ENCODE assay signal across 1 cellular context in the genomic region with DNA sequence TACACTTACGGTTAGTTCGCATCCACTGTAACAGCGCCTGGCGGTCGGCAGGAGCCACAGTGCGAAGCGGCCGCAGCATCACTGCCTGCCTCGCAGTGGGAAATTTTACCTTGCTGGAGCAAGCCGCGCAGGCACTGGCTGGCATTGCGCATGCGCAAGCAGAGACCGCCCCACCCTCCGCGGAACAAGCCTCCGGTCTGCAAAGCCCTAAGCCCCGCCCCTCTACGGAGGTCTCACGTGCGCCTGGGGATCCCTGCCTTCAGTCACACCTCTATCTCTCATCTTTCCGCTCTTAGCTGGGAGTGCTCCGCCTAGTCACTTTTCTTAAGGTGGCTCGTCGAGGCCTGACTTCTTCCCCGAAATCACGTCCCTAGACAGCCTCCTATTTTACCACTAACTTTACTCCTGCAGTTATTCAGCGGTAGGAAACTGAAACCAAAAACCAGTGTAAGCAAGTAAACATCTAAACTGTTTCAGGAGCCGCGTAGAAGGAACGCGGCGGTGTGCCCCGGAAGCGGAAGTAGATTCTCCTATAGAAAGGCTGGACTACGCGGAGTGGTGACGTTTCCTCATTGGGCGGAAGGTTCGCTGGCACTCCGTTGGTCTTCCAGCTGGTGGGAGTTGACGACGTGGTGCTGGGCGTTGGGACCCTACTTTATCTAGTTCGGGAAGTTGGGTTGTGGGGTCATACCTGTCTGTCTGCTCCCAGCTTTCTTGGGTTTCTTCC.
TF ChIP-seq lines count a peak whose summit lies in the region.

Gene SRP54 (plus strand): TSS at position 572 of the 727 bp plus-strand sequence. CDS start 13,718 bp downstream, outside the sequence.

TF ChIP-seq in HepG2, 621 proteins besides CTCF, POLR2A, EP300 and RAD21 (continued from another document and continues in another):
- TF ChIP-seq, protein P1, sequence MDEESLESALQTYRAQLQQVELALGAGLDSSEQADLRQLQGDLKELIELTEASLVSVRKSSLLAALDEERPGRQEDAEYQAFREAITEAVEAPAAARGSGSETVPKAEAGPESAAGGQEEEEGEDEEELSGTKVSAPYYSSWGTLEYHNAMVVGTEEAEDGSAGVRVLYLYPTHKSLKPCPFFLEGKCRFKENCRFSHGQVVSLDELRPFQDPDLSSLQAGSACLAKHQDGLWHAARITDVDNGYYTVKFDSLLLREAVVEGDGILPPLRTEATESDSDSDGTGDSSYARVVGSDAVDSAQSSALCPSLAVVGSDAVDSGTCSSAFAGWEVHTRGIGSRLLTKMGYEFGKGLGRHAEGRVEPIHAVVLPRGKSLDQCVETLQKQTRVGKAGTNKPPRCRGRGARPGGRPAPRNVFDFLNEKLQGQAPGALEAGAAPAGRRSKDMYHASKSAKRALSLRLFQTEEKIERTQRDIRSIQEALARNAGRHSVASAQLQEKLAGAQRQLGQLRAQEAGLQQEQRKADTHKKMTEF (CRISPR knock-in tag; IDR thresholded peaks at IDR 0.05) = peak; percentile 100
- TF ChIP-seq ZNF670 (CRISPR knock-in tag; IDR thresholded peaks at IDR 0.05; ENCODE audit: borderline replicate concordance) (peak; percentile 99), ARNTL (CRISPR knock-in tag; IDR thresholded peaks at IDR 0.05) (peak; percentile 99), ZNF292 (CRISPR knock-in tag; IDR thresholded peaks at IDR 0.05; ENCODE audit: borderline replicate concordance, low read depth) (peak; percentile 100), ZBTB38 (CRISPR knock-in tag; IDR thresholded peaks at IDR 0.05) (peak; percentile 95), BRD4 (CRISPR knock-in tag; IDR thresholded peaks at IDR 0.05) (peak; percentile 98), ZNF18 (CRISPR knock-in tag; IDR thresholded peaks at IDR 0.05; ENCODE audit: insufficient replicate concordance) (peak; percentile 91), SMARCE1 (IDR thresholded peaks at IDR 0.05; ENCODE audit: borderline replicate concordance) (no peak), SMAD1 (CRISPR knock-in tag; IDR thresholded peaks at IDR 0.05; ENCODE audit: borderline replicate concordance, low read depth) (peak; percentile 90; the same call in 1 of the 2 replicates), ZKSCAN1 (IDR thresholded peaks at IDR 0.05; ENCODE audit: low read length) (peak; percentile 31; the same call in 1 of the 2 replicates), HMGA1 (CRISPR knock-in tag; conservative IDR thresholded peaks at IDR 0.05) (0 out of 2 replicates have a peak, but pooled peaks have one; percentile 93), ZNF335 (CRISPR knock-in tag; IDR thresholded peaks at IDR 0.05) (peak; percentile 97), ZNF256 (CRISPR knock-in tag; conservative IDR thresholded peaks at IDR 0.05) (no peak; the same call in 1 of the 2 replicates), ZNF674 (CRISPR knock-in tag; IDR thresholded peaks at IDR 0.05; ENCODE audit: low read depth) (peak; percentile 91; the same call in 1 of the 2 replicates), ZNF816 (CRISPR knock-in tag; IDR thresholded peaks at IDR 0.05; ENCODE audit: borderline replicate concordance) (peak; percentile 92), PITX1 (CRISPR knock-in tag; IDR thresholded peaks at IDR 0.05) (peak; percentile 93), ZNF780A (CRISPR knock-in tag; IDR thresholded peaks at IDR 0.05) (no peak), ZNF343 (CRISPR knock-in tag; IDR thresholded peaks at IDR 0.05) (peak; percentile 97), LCORL (IDR thresholded peaks at IDR 0.05) (no peak), LCORL (CRISPR knock-in tag; IDR thresholded peaks at IDR 0.05) (peak; percentile 99), ZNF572 (CRISPR knock-in tag; IDR thresholded peaks at IDR 0.05) (peak; percentile 86), ATM (IDR thresholded peaks at IDR 0.05; ENCODE audit: borderline replicate concordance) (no peak), ZNF496 (CRISPR knock-in tag; IDR thresholded peaks at IDR 0.05; ENCODE audit: insufficient replicate concordance) (no peak), TCF7 (IDR thresholded peaks at IDR 0.05; ENCODE audit: low read depth) (peak; percentile 86), ZFP91 (CRISPR knock-in tag; IDR thresholded peaks at IDR 0.05; ENCODE audit: borderline replicate concordance) (peak; percentile 99)
- TF ChIP-seq, protein P2, sequence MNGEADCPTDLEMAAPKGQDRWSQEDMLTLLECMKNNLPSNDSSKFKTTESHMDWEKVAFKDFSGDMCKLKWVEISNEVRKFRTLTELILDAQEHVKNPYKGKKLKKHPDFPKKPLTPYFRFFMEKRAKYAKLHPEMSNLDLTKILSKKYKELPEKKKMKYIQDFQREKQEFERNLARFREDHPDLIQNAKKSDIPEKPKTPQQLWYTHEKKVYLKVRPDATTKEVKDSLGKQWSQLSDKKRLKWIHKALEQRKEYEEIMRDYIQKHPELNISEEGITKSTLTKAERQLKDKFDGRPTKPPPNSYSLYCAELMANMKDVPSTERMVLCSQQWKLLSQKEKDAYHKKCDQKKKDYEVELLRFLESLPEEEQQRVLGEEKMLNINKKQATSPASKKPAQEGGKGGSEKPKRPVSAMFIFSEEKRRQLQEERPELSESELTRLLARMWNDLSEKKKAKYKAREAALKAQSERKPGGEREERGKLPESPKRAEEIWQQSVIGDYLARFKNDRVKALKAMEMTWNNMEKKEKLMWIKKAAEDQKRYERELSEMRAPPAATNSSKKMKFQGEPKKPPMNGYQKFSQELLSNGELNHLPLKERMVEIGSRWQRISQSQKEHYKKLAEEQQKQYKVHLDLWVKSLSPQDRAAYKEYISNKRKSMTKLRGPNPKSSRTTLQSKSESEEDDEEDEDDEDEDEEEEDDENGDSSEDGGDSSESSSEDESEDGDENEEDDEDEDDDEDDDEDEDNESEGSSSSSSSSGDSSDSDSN (CRISPR knock-in tag; IDR thresholded peaks at IDR 0.05) = peak; percentile 98
- TF ChIP-seq, protein P3, sequence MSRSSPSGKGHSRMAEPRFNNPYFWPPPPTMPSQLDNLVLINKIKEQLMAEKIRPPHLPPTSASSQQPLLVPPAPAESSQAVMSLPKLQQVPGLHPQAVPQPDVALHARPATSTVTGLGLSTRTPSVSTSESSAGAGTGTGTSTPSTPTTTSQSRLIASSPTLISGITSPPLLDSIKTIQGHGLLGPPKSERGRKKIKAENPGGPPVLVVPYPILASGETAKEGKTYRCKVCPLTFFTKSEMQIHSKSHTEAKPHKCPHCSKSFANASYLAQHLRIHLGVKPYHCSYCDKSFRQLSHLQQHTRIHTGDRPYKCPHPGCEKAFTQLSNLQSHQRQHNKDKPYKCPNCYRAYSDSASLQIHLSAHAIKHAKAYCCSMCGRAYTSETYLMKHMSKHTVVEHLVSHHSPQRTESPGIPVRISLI (CRISPR knock-in tag; IDR thresholded peaks at IDR 0.05; ENCODE audit: borderline replicate concordance) = peak; percentile 78
- TF ChIP-seq, protein P4, sequence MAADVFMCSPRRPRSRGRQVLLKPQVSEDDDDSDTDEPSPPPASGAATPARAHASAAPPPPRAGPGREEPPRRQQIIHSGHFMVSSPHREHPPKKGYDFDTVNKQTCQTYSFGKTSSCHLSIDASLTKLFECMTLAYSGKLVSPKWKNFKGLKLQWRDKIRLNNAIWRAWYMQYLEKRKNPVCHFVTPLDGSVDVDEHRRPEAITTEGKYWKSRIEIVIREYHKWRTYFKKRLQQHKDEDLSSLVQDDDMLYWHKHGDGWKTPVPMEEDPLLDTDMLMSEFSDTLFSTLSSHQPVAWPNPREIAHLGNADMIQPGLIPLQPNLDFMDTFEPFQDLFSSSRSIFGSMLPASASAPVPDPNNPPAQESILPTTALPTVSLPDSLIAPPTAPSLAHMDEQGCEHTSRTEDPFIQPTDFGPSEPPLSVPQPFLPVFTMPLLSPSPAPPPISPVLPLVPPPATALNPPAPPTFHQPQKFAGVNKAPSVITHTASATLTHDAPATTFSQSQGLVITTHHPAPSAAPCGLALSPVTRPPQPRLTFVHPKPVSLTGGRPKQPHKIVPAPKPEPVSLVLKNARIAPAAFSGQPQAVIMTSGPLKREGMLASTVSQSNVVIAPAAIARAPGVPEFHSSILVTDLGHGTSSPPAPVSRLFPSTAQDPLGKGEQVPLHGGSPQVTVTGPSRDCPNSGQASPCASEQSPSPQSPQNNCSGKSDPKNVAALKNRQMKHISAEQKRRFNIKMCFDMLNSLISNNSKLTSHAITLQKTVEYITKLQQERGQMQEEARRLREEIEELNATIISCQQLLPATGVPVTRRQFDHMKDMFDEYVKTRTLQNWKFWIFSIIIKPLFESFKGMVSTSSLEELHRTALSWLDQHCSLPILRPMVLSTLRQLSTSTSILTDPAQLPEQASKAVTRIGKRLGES (CRISPR knock-in tag; IDR thresholded peaks at IDR 0.05; ENCODE audit: borderline replicate concordance) = peak; percentile 53
- TF ChIP-seq, protein P5, sequence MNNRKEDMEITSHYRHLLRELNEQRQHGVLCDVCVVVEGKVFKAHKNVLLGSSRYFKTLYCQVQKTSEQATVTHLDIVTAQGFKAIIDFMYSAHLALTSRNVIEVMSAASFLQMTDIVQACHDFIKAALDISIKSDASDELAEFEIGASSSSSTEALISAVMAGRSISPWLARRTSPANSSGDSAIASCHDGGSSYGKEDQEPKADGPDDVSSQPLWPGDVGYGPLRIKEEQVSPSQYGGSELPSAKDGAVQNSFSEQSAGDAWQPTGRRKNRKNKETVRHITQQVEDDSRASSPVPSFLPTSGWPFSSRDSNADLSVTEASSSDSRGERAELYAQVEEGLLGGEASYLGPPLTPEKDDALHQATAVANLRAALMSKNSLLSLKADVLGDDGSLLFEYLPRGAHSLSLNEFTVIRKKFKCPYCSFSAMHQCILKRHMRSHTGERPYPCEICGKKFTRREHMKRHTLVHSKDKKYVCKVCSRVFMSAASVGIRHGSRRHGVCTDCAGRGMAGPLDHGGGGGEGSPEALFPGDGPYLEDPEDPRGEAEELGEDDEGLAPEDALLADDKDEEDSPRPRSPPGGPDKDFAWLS (CRISPR knock-in tag; IDR thresholded peaks at IDR 0.05; ENCODE audit: borderline replicate concordance) = peak; percentile 98; the same call in 1 of the 2 replicates
- TF ChIP-seq, protein P6, sequence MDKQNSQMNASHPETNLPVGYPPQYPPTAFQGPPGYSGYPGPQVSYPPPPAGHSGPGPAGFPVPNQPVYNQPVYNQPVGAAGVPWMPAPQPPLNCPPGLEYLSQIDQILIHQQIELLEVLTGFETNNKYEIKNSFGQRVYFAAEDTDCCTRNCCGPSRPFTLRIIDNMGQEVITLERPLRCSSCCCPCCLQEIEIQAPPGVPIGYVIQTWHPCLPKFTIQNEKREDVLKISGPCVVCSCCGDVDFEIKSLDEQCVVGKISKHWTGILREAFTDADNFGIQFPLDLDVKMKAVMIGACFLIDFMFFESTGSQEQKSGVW (CRISPR knock-in tag; IDR thresholded peaks at IDR 0.05; ENCODE audit: borderline replicate concordance) = no peak
- TF ChIP-seq, protein P7, sequence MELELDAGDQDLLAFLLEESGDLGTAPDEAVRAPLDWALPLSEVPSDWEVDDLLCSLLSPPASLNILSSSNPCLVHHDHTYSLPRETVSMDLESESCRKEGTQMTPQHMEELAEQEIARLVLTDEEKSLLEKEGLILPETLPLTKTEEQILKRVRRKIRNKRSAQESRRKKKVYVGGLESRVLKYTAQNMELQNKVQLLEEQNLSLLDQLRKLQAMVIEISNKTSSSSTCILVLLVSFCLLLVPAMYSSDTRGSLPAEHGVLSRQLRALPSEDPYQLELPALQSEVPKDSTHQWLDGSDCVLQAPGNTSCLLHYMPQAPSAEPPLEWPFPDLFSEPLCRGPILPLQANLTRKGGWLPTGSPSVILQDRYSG (CRISPR knock-in tag; IDR thresholded peaks at IDR 0.05) = peak; percentile 93
